1 cellular context compared by ENCODE assay signal in genomic region chr2:136314240-136314639, GRCh38.
TF ChIP-seq lines count a peak whose summit lies in the region.

No MANE protein-coding gene starts in this region.

TF ChIP-seq in HepG2, 621 proteins besides CTCF, POLR2A, EP300 and RAD21 (continued from another document):
- no peak for TF ChIP-seq ZHX1 (CRISPR knock-in tag; IDR thresholded peaks at IDR 0.05; ENCODE audit: low read depth)
- peak; percentile 80; the same call in 1 of the 2 replicates for TF ChIP-seq PCBP1 (IDR thresholded peaks at IDR 0.05; ENCODE audit: borderline replicate concordance, low read depth, low read length)
- no peak for TF ChIP-seq ZBTB21 (CRISPR knock-in tag; IDR thresholded peaks at IDR 0.05)
- no peak for TF ChIP-seq ZNF333 (CRISPR knock-in tag; IDR thresholded peaks at IDR 0.05; ENCODE audit: borderline replicate concordance)
- TF ChIP-seq ZNF776 (CRISPR knock-in tag; IDR thresholded peaks at IDR 0.05): no peak
- TF ChIP-seq ZNF430 (CRISPR knock-in tag; IDR thresholded peaks at IDR 0.05): no peak
- TF ChIP-seq ZNF629 (CRISPR knock-in tag; conservative IDR thresholded peaks at IDR 0.05): no peak
- no peak for TF ChIP-seq TAF15 (IDR thresholded peaks at IDR 0.05; ENCODE audit: low read depth, low read length, poor library complexity, severe bottlenecking)
- TF ChIP-seq PCBP2 (optimal IDR thresholded peaks at IDR 0.05; ENCODE audit: low read depth, low read length, poor library complexity, severe bottlenecking): peak; percentile 73
- TF ChIP-seq TEF (CRISPR knock-in tag; IDR thresholded peaks at IDR 0.05): no peak
- TF ChIP-seq HNRNPK (IDR thresholded peaks at IDR 0.05; ENCODE audit: low read depth, low read length, poor library complexity, severe bottlenecking): peak; percentile 98
